In the genomic region with DNA sequence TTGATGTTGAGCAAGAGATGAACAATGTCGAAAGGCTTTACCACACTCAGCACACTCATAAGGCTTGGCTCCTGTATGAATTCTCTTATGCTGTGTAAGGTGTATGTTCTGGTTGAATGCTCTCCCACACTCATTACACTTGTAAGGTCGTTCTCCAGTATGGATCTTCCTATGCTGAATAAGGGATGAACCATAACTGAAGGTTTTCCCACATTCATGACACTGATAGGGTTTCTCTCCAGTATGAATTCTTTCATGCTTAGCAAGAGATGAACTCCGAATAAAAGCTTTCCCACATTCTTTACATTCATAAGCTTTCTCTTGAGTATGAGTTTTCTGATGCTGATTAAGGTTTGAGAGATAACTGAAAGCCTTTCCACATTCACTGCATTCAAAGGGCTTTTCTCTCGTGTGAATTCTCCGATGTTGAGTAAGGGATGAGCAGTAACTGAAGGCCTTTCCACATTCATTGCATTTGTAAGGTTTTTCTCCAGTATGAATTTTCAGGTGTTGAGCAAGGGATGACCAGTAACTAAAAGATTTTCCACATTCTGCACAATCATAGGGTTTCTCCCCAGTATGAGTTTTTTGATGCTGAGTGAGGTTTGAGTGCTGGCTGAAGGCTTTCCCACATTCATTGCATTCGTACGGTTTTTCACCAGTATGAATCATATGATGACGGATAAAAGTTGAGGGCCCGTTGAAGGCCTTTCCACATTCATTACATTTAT, we compare ENCODE assay signal across 1 cellular context.
TF ChIP-seq lines count a peak whose summit lies in the region.

No MANE protein-coding gene starts in this region.

TF ChIP-seq in K562, 482 proteins besides CTCF, POLR2A, EP300 and RAD21 (continued from another document and continues in another):
- TF ChIP-seq, protein P1, sequence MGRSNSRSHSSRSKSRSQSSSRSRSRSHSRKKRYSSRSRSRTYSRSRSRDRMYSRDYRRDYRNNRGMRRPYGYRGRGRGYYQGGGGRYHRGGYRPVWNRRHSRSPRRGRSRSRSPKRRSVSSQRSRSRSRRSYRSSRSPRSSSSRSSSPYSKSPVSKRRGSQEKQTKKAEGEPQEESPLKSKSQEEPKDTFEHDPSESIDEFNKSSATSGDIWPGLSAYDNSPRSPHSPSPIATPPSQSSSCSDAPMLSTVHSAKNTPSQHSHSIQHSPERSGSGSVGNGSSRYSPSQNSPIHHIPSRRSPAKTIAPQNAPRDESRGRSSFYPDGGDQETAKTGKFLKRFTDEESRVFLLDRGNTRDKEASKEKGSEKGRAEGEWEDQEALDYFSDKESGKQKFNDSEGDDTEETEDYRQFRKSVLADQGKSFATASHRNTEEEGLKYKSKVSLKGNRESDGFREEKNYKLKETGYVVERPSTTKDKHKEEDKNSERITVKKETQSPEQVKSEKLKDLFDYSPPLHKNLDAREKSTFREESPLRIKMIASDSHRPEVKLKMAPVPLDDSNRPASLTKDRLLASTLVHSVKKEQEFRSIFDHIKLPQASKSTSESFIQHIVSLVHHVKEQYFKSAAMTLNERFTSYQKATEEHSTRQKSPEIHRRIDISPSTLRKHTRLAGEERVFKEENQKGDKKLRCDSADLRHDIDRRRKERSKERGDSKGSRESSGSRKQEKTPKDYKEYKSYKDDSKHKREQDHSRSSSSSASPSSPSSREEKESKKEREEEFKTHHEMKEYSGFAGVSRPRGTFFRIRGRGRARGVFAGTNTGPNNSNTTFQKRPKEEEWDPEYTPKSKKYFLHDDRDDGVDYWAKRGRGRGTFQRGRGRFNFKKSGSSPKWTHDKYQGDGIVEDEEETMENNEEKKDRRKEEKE (IDR thresholded peaks at IDR 0.05; ENCODE audit: borderline replicate concordance in 1 of 2, control insufficient read depth in 1 of 2, low read depth in 2 of 2, low read length in 1 of 2): 0 out of 4 replicates have a peak, but pooled peaks of 1 of the 2 experiments have one; percentile 21
- TF ChIP-seq NCOA1 (IDR thresholded peaks at IDR 0.05; ENCODE audit: low read depth): peak; percentile 10; the same call in 1 of the 2 replicates
- TF ChIP-seq, protein P2, sequence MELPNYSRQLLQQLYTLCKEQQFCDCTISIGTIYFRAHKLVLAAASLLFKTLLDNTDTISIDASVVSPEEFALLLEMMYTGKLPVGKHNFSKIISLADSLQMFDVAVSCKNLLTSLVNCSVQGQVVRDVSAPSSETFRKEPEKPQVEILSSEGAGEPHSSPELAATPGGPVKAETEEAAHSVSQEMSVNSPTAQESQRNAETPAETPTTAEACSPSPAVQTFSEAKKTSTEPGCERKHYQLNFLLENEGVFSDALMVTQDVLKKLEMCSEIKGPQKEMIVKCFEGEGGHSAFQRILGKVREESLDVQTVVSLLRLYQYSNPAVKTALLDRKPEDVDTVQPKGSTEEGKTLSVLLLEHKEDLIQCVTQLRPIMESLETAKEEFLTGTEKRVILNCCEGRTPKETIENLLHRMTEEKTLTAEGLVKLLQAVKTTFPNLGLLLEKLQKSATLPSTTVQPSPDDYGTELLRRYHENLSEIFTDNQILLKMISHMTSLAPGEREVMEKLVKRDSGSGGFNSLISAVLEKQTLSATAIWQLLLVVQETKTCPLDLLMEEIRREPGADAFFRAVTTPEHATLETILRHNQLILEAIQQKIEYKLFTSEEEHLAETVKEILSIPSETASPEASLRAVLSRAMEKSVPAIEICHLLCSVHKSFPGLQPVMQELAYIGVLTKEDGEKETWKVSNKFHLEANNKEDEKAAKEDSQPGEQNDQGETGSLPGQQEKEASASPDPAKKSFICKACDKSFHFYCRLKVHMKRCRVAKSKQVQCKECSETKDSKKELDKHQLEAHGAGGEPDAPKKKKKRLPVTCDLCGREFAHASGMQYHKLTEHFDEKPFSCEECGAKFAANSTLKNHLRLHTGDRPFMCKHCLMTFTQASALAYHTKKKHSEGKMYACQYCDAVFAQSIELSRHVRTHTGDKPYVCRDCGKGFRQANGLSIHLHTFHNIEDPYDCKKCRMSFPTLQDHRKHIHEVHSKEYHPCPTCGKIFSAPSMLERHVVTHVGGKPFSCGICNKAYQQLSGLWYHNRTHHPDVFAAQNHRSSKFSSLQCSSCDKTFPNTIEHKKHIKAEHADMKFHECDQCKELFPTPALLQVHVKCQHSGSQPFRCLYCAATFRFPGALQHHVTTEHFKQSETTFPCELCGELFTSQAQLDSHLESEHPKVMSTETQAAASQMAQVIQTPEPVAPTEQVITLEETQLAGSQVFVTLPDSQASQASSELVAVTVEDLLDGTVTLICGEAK (IDR thresholded peaks at IDR 0.05): 0 out of 2 replicates have a peak, but pooled peaks have one; percentile 17
- TF ChIP-seq, protein P2 (CRISPR knock-in tag; IDR thresholded peaks at IDR 0.05): no peak
- TF ChIP-seq, protein P3, sequence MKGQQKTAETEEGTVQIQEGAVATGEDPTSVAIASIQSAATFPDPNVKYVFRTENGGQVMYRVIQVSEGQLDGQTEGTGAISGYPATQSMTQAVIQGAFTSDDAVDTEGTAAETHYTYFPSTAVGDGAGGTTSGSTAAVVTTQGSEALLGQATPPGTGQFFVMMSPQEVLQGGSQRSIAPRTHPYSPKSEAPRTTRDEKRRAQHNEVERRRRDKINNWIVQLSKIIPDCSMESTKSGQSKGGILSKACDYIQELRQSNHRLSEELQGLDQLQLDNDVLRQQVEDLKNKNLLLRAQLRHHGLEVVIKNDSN (CRISPR knock-in tag; IDR thresholded peaks at IDR 0.05): no peak
- TF ChIP-seq DMBX1 (CRISPR knock-in tag; IDR thresholded peaks at IDR 0.05; ENCODE audit: borderline replicate concordance): no peak
- peak; percentile 23; the same call in 1 of the 2 replicates for TF ChIP-seq SOX6 (IDR thresholded peaks at IDR 0.05)
- TF ChIP-seq XRCC3 (IDR thresholded peaks at IDR 0.05): peak; percentile 66; the same call in 1 of the 2 replicates
- TF ChIP-seq, protein P4, sequence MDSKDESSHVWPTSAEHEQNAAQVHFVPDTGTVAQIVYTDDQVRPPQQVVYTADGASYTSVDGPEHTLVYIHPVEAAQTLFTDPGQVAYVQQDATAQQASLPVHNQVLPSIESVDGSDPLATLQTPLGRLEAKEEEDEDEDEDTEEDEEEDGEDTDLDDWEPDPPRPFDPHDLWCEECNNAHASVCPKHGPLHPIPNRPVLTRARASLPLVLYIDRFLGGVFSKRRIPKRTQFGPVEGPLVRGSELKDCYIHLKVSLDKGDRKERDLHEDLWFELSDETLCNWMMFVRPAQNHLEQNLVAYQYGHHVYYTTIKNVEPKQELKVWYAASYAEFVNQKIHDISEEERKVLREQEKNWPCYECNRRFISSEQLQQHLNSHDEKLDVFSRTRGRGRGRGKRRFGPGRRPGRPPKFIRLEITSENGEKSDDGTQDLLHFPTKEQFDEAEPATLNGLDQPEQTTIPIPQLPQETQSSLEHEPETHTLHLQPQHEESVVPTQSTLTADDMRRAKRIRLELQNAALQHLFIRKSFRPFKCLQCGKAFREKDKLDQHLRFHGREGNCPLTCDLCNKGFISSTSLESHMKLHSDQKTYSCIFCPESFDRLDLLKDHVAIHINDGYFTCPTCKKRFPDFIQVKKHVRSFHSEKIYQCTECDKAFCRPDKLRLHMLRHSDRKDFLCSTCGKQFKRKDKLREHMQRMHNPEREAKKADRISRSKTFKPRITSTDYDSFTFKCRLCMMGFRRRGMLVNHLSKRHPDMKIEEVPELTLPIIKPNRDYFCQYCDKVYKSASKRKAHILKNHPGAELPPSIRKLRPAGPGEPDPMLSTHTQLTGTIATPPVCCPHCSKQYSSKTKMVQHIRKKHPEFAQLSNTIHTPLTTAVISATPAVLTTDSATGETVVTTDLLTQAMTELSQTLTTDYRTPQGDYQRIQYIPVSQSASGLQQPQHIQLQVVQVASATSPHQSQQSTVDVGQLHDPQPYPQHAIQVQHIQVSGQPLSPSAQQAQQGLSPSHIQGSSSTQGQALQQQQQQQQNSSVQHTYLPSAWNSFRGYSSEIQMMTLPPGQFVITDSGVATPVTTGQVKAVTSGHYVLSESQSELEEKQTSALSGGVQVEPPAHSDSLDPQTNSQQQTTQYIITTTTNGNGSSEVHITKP (IDR thresholded peaks at IDR 0.05; ENCODE audit: partially characterized antibody): no peak
- TF ChIP-seq POLR2G (IDR thresholded peaks at IDR 0.05; ENCODE audit: low read depth, low read length): no peak
- TF ChIP-seq NFIC (IDR thresholded peaks at IDR 0.05): no peak
- peak; percentile 34 for TF ChIP-seq RBM25 (IDR thresholded peaks at IDR 0.05; ENCODE audit: low read depth, low read length, severe bottlenecking)
- peak; percentile 40; the same call in 1 of the 2 replicates for TF ChIP-seq TEAD4 (IDR thresholded peaks at IDR 0.05; ENCODE audit: low read length)
- TF ChIP-seq TEAD4 (CRISPR knock-in tag; IDR thresholded peaks at IDR 0.05; ENCODE audit: borderline replicate concordance): no peak
- peak in 1 of 2 experiments; percentile 90; a peak in 2 of 3 replicates for TF ChIP-seq CBX3 (IDR thresholded peaks at IDR 0.05; ENCODE audit: borderline replicate concordance in 1 of 2, low read length in 2 of 2)
- 0 out of 2 replicates have a peak, but pooled peaks have one; percentile 6 for TF ChIP-seq ADNP (tag; IDR thresholded peaks at IDR 0.05)
- TF ChIP-seq XRCC5 (IDR thresholded peaks at IDR 0.05; ENCODE audit: low read depth, low read length): no peak
- no peak for TF ChIP-seq STAT5B (CRISPR knock-in tag; IDR thresholded peaks at IDR 0.05)
- no peak for TF ChIP-seq XRCC4 (IDR thresholded peaks at IDR 0.05; ENCODE audit: extremely low read depth, insufficient read depth, insufficient read length)
- TF ChIP-seq CSDE1 (IDR thresholded peaks at IDR 0.05): no peak
- TF ChIP-seq TRIM24 (IDR thresholded peaks at IDR 0.05): peak in 1 of 2 experiments; percentile 67; a peak in 2 of 4 replicates
- no peak for TF ChIP-seq PPARD (CRISPR knock-in tag; IDR thresholded peaks at IDR 0.05)
- 0 out of 4 replicates have a peak, but pooled peaks of 1 of the 2 experiments have one; percentile 14 for TF ChIP-seq SIN3A (IDR thresholded peaks at IDR 0.05; ENCODE audit: borderline replicate concordance in 2 of 2, control insufficient read depth in 1 of 2, low read depth in 2 of 2, low read length in 2 of 2)
- TF ChIP-seq, protein P5, sequence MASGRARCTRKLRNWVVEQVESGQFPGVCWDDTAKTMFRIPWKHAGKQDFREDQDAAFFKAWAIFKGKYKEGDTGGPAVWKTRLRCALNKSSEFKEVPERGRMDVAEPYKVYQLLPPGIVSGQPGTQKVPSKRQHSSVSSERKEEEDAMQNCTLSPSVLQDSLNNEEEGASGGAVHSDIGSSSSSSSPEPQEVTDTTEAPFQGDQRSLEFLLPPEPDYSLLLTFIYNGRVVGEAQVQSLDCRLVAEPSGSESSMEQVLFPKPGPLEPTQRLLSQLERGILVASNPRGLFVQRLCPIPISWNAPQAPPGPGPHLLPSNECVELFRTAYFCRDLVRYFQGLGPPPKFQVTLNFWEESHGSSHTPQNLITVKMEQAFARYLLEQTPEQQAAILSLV (tag; IDR thresholded peaks at IDR 0.05): no peak
- TF ChIP-seq, protein P6, sequence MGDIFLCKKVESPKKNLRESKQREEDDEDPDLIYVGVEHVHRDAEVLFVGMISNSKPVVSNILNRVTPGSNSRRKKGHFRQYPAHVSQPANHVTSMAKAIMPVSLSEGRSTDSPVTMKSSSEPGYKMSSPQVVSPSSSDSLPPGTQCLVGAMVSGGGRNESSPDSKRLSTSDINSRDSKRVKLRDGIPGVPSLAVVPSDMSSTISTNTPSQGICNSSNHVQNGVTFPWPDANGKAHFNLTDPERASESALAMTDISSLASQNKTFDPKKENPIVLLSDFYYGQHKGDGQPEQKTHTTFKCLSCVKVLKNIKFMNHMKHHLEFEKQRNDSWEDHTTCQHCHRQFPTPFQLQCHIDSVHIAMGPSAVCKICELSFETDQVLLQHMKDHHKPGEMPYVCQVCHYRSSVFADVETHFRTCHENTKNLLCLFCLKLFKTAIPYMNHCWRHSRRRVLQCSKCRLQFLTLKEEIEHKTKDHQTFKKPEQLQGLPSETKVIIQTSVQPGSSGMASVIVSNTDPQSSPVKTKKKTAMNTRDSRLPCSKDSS (IDR thresholded peaks at IDR 0.05; ENCODE audit: low read depth, partially characterized antibody): peak; percentile 78
- peak; percentile 90; the same call in 1 of the 2 replicates for TF ChIP-seq CBX5 (IDR thresholded peaks at IDR 0.05; ENCODE audit: borderline replicate concordance, low read depth)
- TF ChIP-seq ZNF75A (CRISPR knock-in tag; IDR thresholded peaks at IDR 0.05): peak; percentile 98
- peak; percentile 49; the same call in 1 of the 2 replicates for TF ChIP-seq CBX1 (IDR thresholded peaks at IDR 0.05; ENCODE audit: low read depth)
- TF ChIP-seq FOXJ3 (CRISPR knock-in tag; IDR thresholded peaks at IDR 0.05): no peak
- 0 out of 2 replicates have a peak, but pooled peaks have one; percentile 7 for TF ChIP-seq FOSL1 (tag; conservative IDR thresholded peaks at IDR 0.05)
- TF ChIP-seq, protein P7, sequence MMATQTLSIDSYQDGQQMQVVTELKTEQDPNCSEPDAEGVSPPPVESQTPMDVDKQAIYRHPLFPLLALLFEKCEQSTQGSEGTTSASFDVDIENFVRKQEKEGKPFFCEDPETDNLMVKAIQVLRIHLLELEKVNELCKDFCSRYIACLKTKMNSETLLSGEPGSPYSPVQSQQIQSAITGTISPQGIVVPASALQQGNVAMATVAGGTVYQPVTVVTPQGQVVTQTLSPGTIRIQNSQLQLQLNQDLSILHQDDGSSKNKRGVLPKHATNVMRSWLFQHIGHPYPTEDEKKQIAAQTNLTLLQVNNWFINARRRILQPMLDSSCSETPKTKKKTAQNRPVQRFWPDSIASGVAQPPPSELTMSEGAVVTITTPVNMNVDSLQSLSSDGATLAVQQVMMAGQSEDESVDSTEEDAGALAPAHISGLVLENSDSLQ (IDR thresholded peaks at IDR 0.05): no peak
- TF ChIP-seq ZNF354B (CRISPR knock-in tag; IDR thresholded peaks at IDR 0.05): no peak
- no peak for TF ChIP-seq TBP (optimal IDR thresholded peaks at IDR 0.05; ENCODE audit: low read depth, low read length)
- 0 out of 2 replicates have a peak, but pooled peaks have one; percentile 27 for TF ChIP-seq PML (IDR thresholded peaks at IDR 0.05; ENCODE audit: low read length)
- TF ChIP-seq SRSF3 (IDR thresholded peaks at IDR 0.05; ENCODE audit: insufficient read depth, low read length): no peak
- no peak for TF ChIP-seq FOXP1 (CRISPR knock-in tag; IDR thresholded peaks at IDR 0.05)
